21 cellular contexts compared by ENCODE assay signal in the genomic region with DNA sequence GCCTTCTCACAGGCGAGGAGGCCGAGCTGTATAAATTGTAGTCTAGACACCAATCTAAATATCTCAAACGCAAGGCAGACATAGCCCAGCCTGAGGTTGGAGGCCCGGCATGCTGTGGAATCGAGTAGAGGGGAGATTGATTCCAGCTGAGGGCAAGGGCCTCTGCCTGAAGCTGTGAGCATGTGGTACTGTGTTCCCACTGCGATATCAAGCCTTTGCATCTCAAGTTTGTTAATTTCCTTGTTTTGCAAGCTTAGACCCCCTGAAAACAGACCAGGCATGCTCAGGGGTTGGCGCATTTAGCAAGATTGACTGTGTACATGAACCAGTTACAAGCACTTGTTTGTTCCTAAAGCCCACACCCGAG.
DNase-seq lines count a peak whose midpoint lies in the region; ATAC-seq and TF ChIP-seq lines count a peak whose summit lies in the region.
"Had no signal": no experiment of that assay in that cellular context is flagged by ENCODE, and none has a peak within 500 bp of the region (broad histone marks: within the 10 kb centered on the region; RNA-seq: fewer than 3 reads in every experiment).

No MANE protein-coding gene starts in this region.

- POLR2A ChIA-PET in MCF 10A (lab: Yijun Ruan, JAX) = interaction anchor here (0.6 to 1.1 kb wide), 2 partner anchors 51 to 53 kb away, joined by 3 read pairs; no protein-coding TSS in a partner anchor

- H3K4me1 Mint-ChIP-seq in MCF 10A (ENCODE audit: insufficient read depth, unreplicated experiment) = peaks cover 5% of the 10 kb centered on the region
- H3K4me1 Mint-ChIP-seq: memory B cell had no signal

- H3K27ac ChIP-seq in breast epithelium = peak overlapping the region; percentile 45 to 82
- peak overlapping the region; percentile 14 to 61 (median 36) for H3K27ac ChIP-seq in esophagus muscularis mucosa (replicated peaks in 1 of 4)
- peak overlapping the region in 3 of 4 donors; percentile 11 to 46 (median 21) for H3K27ac ChIP-seq in gastrocnemius medialis
- peak overlapping the region; percentile 81 for H3K27ac ChIP-seq in vagina

- TF ChIP-seq POLR2A in breast epithelium (IDR thresholded peaks at IDR 0.05) (no peak), esophagus muscularis mucosa (IDR thresholded peaks at IDR 0.05; ENCODE audit: low read depth) (no peak), gastrocnemius medialis (IDR thresholded peaks at IDR 0.05) (no peak), vagina (IDR thresholded peaks at IDR 0.05) (no peak)

- H3K27me3 ChIP-seq in breast epithelium (no peaks in the 10 kb centered on the region), esophagus muscularis mucosa (no peaks in the 10 kb centered on the region), gastrocnemius medialis (no peaks in the 10 kb centered on the region), vagina (no peaks in the 10 kb centered on the region)

- DNase-seq in breast epithelium (ENCODE audit: low spot score in 2 of 2) (no peak), MCF 10A (ENCODE audit: unreplicated experiment) (no peak), esophagus muscularis mucosa (ENCODE audit: extremely low spot score) (no peak), gastrocnemius medialis (no peak), vagina (ENCODE audit: extremely low spot score in 2 of 2) (peak in 1 of 2 donors; percentile 19), hepatic stellate cell (ENCODE audit: low spot score) (no peak)
- no peak for DNase-seq in activated CD4-positive, alpha-beta T cell treated with anti-CD3 and anti-CD28 coated beads, Interleukin-2, amount 50 U/mL, for 1 hour
- DNase-seq: activated CD4-positive, alpha-beta T cell treated with anti-CD3 and anti-CD28 coated beads for 4 hours; activated naive CD4-positive, alpha-beta T cell treated with Interleukin-2 at 50 U/mL for 16 hours; anterior cingulate cortex; GOT3; NCI-H1092 treated with DMSO at 0.1 percent for 48 hours; NCI-H2107; NCI-H524 treated with DMSO at 0.1 percent for 48 hours; stimulated activated CD4-positive, alpha-beta T cell treated with anti-CD3 and anti-CD28 coated beads, Interleukin-12 subunit alpha, Interleukin-12 subunit beta, amount 100 ng/mL, for 4 hours; T-cell had no signal

- H3K36me3 ChIP-seq in breast epithelium (no peaks in the 10 kb centered on the region), esophagus muscularis mucosa (peaks cover 0 to 3% (median 0%) of the 10 kb centered on the region in 4 donors), gastrocnemius medialis (no peaks in the 10 kb centered on the region), vagina (no peaks in the 10 kb centered on the region)

- no peak overlapping the region for H3K27ac Mint-ChIP-seq in MCF 10A (ENCODE audit: low read depth, unreplicated experiment)
- H3K27ac Mint-ChIP-seq: memory B cell; natural killer cell treated with Interleukin-12 subunit alpha and Interleukin-12 subunit beta and Interleukin-15 and Interleukin-18, amount 100 ng/mL, for 72 hours; T-cell had no signal

- WGBS in esophagus muscularis mucosa = 85% methylated on average over 6 of the region's 8 CpGs

- no peak for TF ChIP-seq CTCF in breast epithelium (IDR thresholded peaks at IDR 0.05)
- no peak for TF ChIP-seq CTCF in MCF 10A (IDR thresholded peaks at IDR 0.05; ENCODE audit: unreplicated experiment)
- TF ChIP-seq CTCF in esophagus muscularis mucosa (IDR thresholded peaks at IDR 0.05) = no peak
- no peak for TF ChIP-seq CTCF in gastrocnemius medialis (IDR thresholded peaks at IDR 0.05 in 4 of 5, conservative IDR thresholded peaks at IDR 0.05 in 1 of 5)
- TF ChIP-seq CTCF in vagina (IDR thresholded peaks at IDR 0.05) = no peak

- no peaks in the 10 kb centered on the region for H3K9me3 Mint-ChIP-seq in MCF 10A (ENCODE audit: unreplicated experiment)
- H3K9me3 Mint-ChIP-seq: memory B cell; natural killer cell treated with Interleukin-12 subunit alpha and Interleukin-12 subunit beta and Interleukin-15 and Interleukin-18, amount 100 ng/mL, for 72 hours; T-cell had no signal

- no peak for ATAC-seq in gastrocnemius medialis
- no peak for ATAC-seq in GM21360 (IDR thresholded peaks at IDR 0.05; ENCODE audit: unreplicated experiment)
- ATAC-seq: A549, T-cell had no signal

- H3K4me3 Mint-ChIP-seq in MCF 10A (ENCODE audit: unreplicated experiment) = no peak overlapping the region
- H3K4me3 Mint-ChIP-seq: memory B cell; natural killer cell treated with Interleukin-12 subunit alpha and Interleukin-12 subunit beta and Interleukin-15 and Interleukin-18, amount 100 ng/mL, for 72 hours; T-cell had no signal

- H3K4me3 ChIP-seq in breast epithelium (no peak overlapping the region), esophagus muscularis mucosa (no peak overlapping the region), gastrocnemius medialis (no peak overlapping the region), vagina (no peak overlapping the region)
- H3K4me3 ChIP-seq: A549 had no signal

- no TSS peak for BruUV-seq in MCF 10A (replicated peaks; lab: Mats Ljungman, UMichigan)

- intact Hi-C loops in breast epithelium (cut with DNase I; ENCODE audit: low total_unique reads) (no loop called here), MCF 10A (cut with micrococcal nuclease) (no loop called here), esophagus muscularis mucosa (cut with DNase I) (no loop called here), gastrocnemius medialis (cut with DNase I; ENCODE audit: low total_unique reads) (no loop called here), vagina (cut with DNase I) (no loop called here)

- CTCF ChIA-PET in MCF 10A (lab: Yijun Ruan, JAX) = interaction anchor here (1.2 to 1.7 kb wide), 2 partner anchors 8 to 9 kb away, joined by 3 to 4 read pairs; no protein-coding TSS in a partner anchor

- H3K27me3 Mint-ChIP-seq in MCF 10A (ENCODE audit: insufficient read depth, unreplicated experiment) = no peaks in the 10 kb centered on the region
- H3K27me3 Mint-ChIP-seq: memory B cell; natural killer cell treated with Interleukin-12 subunit alpha and Interleukin-12 subunit beta and Interleukin-15 and Interleukin-18, amount 100 ng/mL, for 72 hours; T-cell; type B pancreatic cell had no signal

- TF ChIP-seq EP300 in esophagus muscularis mucosa (IDR thresholded peaks at IDR 0.05) = no peak

- peaks cover 0 to 5% of the 10 kb centered on the region in 2 donors for H3K4me1 ChIP-seq in breast epithelium
- H3K4me1 ChIP-seq in esophagus muscularis mucosa = peaks cover 11 to 37% (median 29%) of the 10 kb centered on the region in 4 donors
- peaks cover 28 to 33% of the 10 kb centered on the region in 2 donors for H3K4me1 ChIP-seq in gastrocnemius medialis
- peaks cover 50% of the 10 kb centered on the region for H3K4me1 ChIP-seq in vagina

- in situ Hi-C loops in gastrocnemius medialis (cut with MboI; ENCODE audit: low sequenced_read_pairs in 4 of 4) = no loop called here

- H3K9me3 ChIP-seq in breast epithelium (no peaks in the 10 kb centered on the region), esophagus muscularis mucosa (no peaks in the 10 kb centered on the region), gastrocnemius medialis (no peaks in the 10 kb centered on the region), vagina (no peaks in the 10 kb centered on the region)
- H3K9me3 ChIP-seq: A549 had no signal

- peaks cover 12% of the 10 kb centered on the region for H3K36me3 Mint-ChIP-seq in MCF 10A (ENCODE audit: insufficient read depth, unreplicated experiment)

Comparison
In these comparisons a context has a peak if more than half of its experiments do, and no peak if none do; other contexts are left out.
1. H3K27ac ChIP-seq: peak in every context shown above with its lines; median percentile 81 in vagina; 64 in breast epithelium; 36 in esophagus muscularis mucosa; 21 in gastrocnemius medialis.